ENCODE assay signal across 8 cellular contexts in the genomic region with DNA sequence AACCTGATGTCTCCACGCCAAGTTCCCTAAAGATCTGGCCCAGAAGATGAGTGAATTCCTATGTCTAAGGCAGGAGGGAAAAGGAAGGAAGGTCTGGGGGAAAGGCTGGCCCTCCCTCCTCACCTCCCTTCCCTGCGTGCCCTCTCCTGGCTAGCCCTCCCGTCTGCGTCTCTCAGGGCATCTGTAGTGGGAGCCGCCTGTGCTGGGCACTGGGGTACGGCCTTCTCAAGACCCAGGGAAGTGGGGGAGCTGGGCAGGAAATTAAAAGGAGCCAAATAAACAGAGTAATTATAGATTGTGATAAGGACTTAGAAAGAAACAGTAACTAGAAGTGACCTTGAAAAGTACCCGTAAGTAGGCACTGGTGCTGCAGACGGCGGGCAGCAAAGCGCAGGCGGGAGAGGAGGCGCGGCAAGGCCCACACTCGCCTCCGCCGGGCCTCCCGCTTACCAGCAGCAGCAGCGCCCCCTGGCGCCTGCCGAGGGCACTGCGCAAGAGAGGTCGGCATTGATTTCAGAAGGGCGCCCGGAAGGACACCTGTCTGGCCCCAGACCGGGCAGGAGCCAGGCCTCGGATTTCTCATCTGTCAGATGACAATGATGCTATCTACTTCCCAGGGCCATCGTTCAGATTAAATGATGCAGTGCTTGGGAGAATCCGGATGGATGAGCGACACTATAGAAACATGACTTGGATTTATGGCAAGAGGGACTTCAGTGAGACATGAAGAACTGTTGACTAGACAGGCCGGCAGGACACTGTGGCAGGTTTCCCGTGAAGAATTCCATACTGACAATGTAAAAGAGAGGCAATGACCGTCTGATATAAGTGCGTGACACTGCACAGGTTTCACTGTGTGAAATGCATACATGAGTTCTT. TPM values are rescaled to one million over a fixed set of nuclear protein-coding genes. Genes with fewer than 3 reads are reported as not detected.
A peak's percentile ranks its signal among the peaks of the same experiment; 100 is the strongest.
DNase-seq lines count a peak whose midpoint lies in the region; ATAC-seq and TF ChIP-seq lines count a peak whose summit lies in the region.

No MANE protein-coding gene starts in this region.

- no peaks in the 10 kb centered on the region for H3K27me3 ChIP-seq in SK-N-SH (ENCODE audit: insufficient read depth)
- H3K27me3 ChIP-seq in Peyer's patch: no peaks in the 10 kb centered on the region

- H3K36me3 Mint-ChIP-seq in activated T-helper 17 cell treated with anti-CD3 and anti-CD28 coated beads, Interleukin-2, amount 50 U/mL, for 72 hours (ENCODE audit: low read depth): no peaks in the 10 kb centered on the region

- TF ChIP-seq POLR2A in Peyer's patch (IDR thresholded peaks at IDR 0.05): no peak

- H4K20me1 ChIP-seq in SK-N-SH (ENCODE audit: insufficient read depth): no peaks in the 10 kb centered on the region

- H3K27ac Mint-ChIP-seq in activated T-helper 17 cell treated with anti-CD3 and anti-CD28 coated beads, Interleukin-2, amount 50 U/mL, for 72 hours: no peak overlapping the region

- 81% methylated on average over 32 of the region's 33 CpGs for WGBS in SK-N-SH (ENCODE audit: low lambda C conversion rate)

- no peak for TF ChIP-seq RAD21 in SK-N-SH (IDR thresholded peaks at IDR 0.05; ENCODE audit: low read length)

- H3K9me3 ChIP-seq in SK-N-SH (no peaks in the 10 kb centered on the region), Peyer's patch (no peaks in the 10 kb centered on the region)

- no peak overlapping the region for H3K9ac ChIP-seq in SK-N-SH

- no peaks in the 10 kb centered on the region for H3K9me2 ChIP-seq in SK-N-SH

- H3K4me2 ChIP-seq in SK-N-SH: no peak overlapping the region

- DNase-seq in SK-N-SH (peak; percentile 46), Peyer's patch (peak; percentile 81 to 89 (median 81)), Right ventricle myocardium superior (peak; percentile 86), retinal pigment epithelial cell (ENCODE audit: low read depth) (no peak), NCI-H1105 treated with DMSO at 0.1 percent for 48 hours (lab: John Stamatoyannopoulos, UW) (no peak)

- H2AFZ ChIP-seq in SK-N-SH (ENCODE audit: low read depth): no peak overlapping the region

- intact Hi-C loops in Right ventricle myocardium superior (cut with DNase I): no loop called here

- POLR2A ChIA-PET in SK-N-SH (lab: Yijun Ruan, JAX): no interaction called here

- H3K4me3 ChIP-seq in SK-N-SH (ENCODE audit: low read depth in 2 of 2, low read length in 1 of 2): peak overlapping the region in 1 of 2 experiments; percentile 21; a peak in 1 of 4 replicates
- no peak overlapping the region for H3K4me3 ChIP-seq in Peyer's patch
- H3K4me3 ChIP-seq in retinal pigment epithelial cell (ENCODE audit: low read length): no peak overlapping the region

- no peaks in the 10 kb centered on the region for H3K9me3 Mint-ChIP-seq in activated T-helper 17 cell treated with anti-CD3 and anti-CD28 coated beads, Interleukin-2, amount 50 U/mL, for 72 hours

- H3K4me3 Mint-ChIP-seq in activated T-helper 17 cell treated with anti-CD3 and anti-CD28 coated beads, Interleukin-2, amount 50 U/mL, for 72 hours: peak overlapping the region; percentile 21

- H3F3A ChIP-seq in SK-N-SH (replicated peaks; ENCODE audit: insufficient read depth): peaks cover 17% of the 10 kb centered on the region

- H3K36me3 ChIP-seq in SK-N-SH (replicated peaks in 1 of 2; ENCODE audit: control insufficient read depth in 1 of 2, insufficient read depth in 2 of 2, low read length in 1 of 2): no peaks in the 10 kb centered on the region
- H3K36me3 ChIP-seq in Peyer's patch: no peaks in the 10 kb centered on the region

- peaks cover 5% of the 10 kb centered on the region for H3K4me1 Mint-ChIP-seq in activated T-helper 17 cell treated with anti-CD3 and anti-CD28 coated beads, Interleukin-2, amount 50 U/mL, for 72 hours

- CTCF ChIA-PET in SK-N-SH (lab: Yijun Ruan, JAX): interaction anchor here (0.5 to 1.6 kb wide), 6 partner anchors 10 to 862 kb away, joined by 3 to 5 read pairs (median 3); no protein-coding TSS in a partner anchor

- peaks cover 0 to 15% of the 10 kb centered on the region in 2 experiments; a peak in 3 of 4 replicates for H3K4me1 ChIP-seq in SK-N-SH (ENCODE audit: control insufficient read depth in 1 of 2, insufficient read depth in 2 of 2, low read depth in 1 of 2, low read length in 1 of 2)
- peaks cover 0 to 5% (median 0%) of the 10 kb centered on the region in 4 donors for H3K4me1 ChIP-seq in Peyer's patch

- no peaks in the 10 kb centered on the region for H3K27me3 Mint-ChIP-seq in activated T-helper 17 cell treated with anti-CD3 and anti-CD28 coated beads, Interleukin-2, amount 50 U/mL, for 72 hours

- ATAC-seq in SK-N-SH treated with all-trans-retinoic acid at 6 μM for 48 hours: no peak
- ATAC-seq in HG03060 (IDR thresholded peaks at IDR 0.05; ENCODE audit: low read depth, unreplicated experiment): peak; percentile 70
- ATAC-seq in activated T-helper 17 cell treated with anti-CD3 and anti-CD28 coated beads, Interleukin-2, amount 50 U/mL, for 72 hours (replicated peaks): peak; percentile 95
- peak; percentile 93 for ATAC-seq in Right ventricle myocardium superior (ENCODE audit: poor library complexity)

- H3K79me2 ChIP-seq in SK-N-SH (ENCODE audit: insufficient read depth): no peaks in the 10 kb centered on the region

- H3K27ac ChIP-seq in SK-N-SH (ENCODE audit: low read depth in 2 of 2, low read length in 1 of 2): no peak overlapping the region
- no peak overlapping the region for H3K27ac ChIP-seq in Peyer's patch

- TF ChIP-seq CTCF in SK-N-SH (IDR thresholded peaks at IDR 0.05): peak; percentile 55
- TF ChIP-seq CTCF in Peyer's patch (IDR thresholded peaks at IDR 0.05): peak; percentile 60 to 90 (median 82)
- peak; percentile 94 for TF ChIP-seq CTCF in retinal pigment epithelial cell (conservative IDR thresholded peaks at IDR 0.05; ENCODE audit: low read depth, low read length)

- no peak for TF ChIP-seq EP300 in SK-N-SH (IDR thresholded peaks at IDR 0.05; ENCODE audit: borderline replicate concordance in 1 of 2, low read depth in 1 of 2, low read length in 1 of 2)

TF ChIP-seq in SK-N-SH, 30 proteins besides CTCF, POLR2A, EP300 and RAD21:
- TF ChIP-seq GABPA (IDR thresholded peaks at IDR 0.05; ENCODE audit: low read depth) (no peak), FOXJ3 (CRISPR knock-in tag; IDR thresholded peaks at IDR 0.05) (no peak), CHD2 (IDR thresholded peaks at IDR 0.05; ENCODE audit: low read length, partially characterized antibody) (no peak)
- TF ChIP-seq, protein P1, sequence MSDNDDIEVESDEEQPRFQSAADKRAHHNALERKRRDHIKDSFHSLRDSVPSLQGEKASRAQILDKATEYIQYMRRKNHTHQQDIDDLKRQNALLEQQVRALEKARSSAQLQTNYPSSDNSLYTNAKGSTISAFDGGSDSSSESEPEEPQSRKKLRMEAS (IDR thresholded peaks at IDR 0.05; ENCODE audit: low read depth): no peak
- TF ChIP-seq, protein P2, sequence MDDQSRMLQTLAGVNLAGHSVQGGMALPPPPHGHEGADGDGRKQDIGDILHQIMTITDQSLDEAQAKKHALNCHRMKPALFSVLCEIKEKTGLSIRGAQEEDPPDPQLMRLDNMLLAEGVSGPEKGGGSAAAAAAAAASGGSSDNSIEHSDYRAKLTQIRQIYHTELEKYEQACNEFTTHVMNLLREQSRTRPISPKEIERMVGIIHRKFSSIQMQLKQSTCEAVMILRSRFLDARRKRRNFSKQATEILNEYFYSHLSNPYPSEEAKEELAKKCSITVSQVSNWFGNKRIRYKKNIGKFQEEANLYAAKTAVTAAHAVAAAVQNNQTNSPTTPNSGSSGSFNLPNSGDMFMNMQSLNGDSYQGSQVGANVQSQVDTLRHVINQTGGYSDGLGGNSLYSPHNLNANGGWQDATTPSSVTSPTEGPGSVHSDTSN (IDR thresholded peaks at IDR 0.05): no peak

TF ChIP-seq in SK-N-SH treated with all-trans-retinoic acid at 6 μM for 48 hours, 23 proteins besides CTCF, POLR2A, EP300 and RAD21 (continues in another document):
- no peak for TF ChIP-seq ISL1 (CRISPR knock-in tag; IDR thresholded peaks at IDR 0.05)
- TF ChIP-seq, protein P3, sequence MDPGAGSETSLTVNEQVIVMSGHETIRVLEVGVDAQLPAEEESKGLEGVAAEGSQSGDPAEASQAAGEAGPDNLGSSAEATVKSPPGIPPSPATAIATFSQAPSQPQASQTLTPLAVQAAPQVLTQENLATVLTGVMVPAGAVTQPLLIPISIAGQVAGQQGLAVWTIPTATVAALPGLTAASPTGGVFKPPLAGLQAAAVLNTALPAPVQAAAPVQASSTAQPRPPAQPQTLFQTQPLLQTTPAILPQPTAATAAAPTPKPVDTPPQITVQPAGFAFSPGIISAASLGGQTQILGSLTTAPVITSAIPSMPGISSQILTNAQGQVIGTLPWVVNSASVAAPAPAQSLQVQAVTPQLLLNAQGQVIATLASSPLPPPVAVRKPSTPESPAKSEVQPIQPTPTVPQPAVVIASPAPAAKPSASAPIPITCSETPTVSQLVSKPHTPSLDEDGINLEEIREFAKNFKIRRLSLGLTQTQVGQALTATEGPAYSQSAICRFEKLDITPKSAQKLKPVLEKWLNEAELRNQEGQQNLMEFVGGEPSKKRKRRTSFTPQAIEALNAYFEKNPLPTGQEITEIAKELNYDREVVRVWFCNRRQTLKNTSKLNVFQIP (CRISPR knock-in tag; IDR thresholded peaks at IDR 0.05; ENCODE audit: borderline replicate concordance, low read depth): no peak
- TF ChIP-seq ZNF565 (CRISPR knock-in tag; conservative IDR thresholded peaks at IDR 0.05; ENCODE audit: low read depth): no peak
- TF ChIP-seq ARNTL (CRISPR knock-in tag; IDR thresholded peaks at IDR 0.05; ENCODE audit: borderline replicate concordance, low read depth): no peak
- no peak for TF ChIP-seq ZNF70 (CRISPR knock-in tag; IDR thresholded peaks at IDR 0.05)

RNA-seq across cellular contexts. Expression of a gene that starts 7.3 kb away (rescaled TPM):
- 0.03 TPM in 1 of 2 replicates, not detected in the other for polyA plus RNA-seq in SK-N-SH (2012; rRNA removed)
- polyA plus RNA-seq in SK-N-SH (2012; cell fraction: cytosol; rRNA removed): under 0.01 and 0.01 TPM in 2 replicates
- polyA plus RNA-seq in SK-N-SH (2012; cell fraction: nucleus; rRNA removed): 0.21 TPM in 1 of 2 replicates, not detected in the other
- total RNA-seq in Peyer's patch: not detected
- total RNA-seq in activated T-helper 17 cell treated with anti-CD3 and anti-CD28 coated beads, Interleukin-2, amount 50 U/mL, for 72 hours: not detected
- not detected for total RNA-seq in Right ventricle myocardium superior

RNA-seq across cellular contexts. Expression of a gene that starts 31.4 kb away (rescaled TPM):
- polyA plus RNA-seq in SK-N-SH (2012; rRNA removed): 0.03 TPM in 1 of 2 replicates, not detected in the other
- polyA plus RNA-seq in SK-N-SH (2012; cell fraction: cytosol; rRNA removed): not detected in 2 replicates
- 0.01 TPM in 1 of 2 replicates, not detected in the other for polyA plus RNA-seq in SK-N-SH (2012; cell fraction: nucleus; rRNA removed)
- total RNA-seq in Peyer's patch (1 to 10 TPM in 1 of 4 donors, not detected in 3; 1.6 TPM), Right ventricle myocardium superior (4.4 TPM)
- not detected for total RNA-seq in activated T-helper 17 cell treated with anti-CD3 and anti-CD28 coated beads, Interleukin-2, amount 50 U/mL, for 72 hours

Comparison
In these comparisons a context has a peak if more than half of its experiments do, and no peak if none do; other contexts are left out.
1. DNase-seq: peak in SK-N-SH (single experiment), Peyer's patch (3 of 3) and Right ventricle myocardium superior (single experiment); none in retinal pigment epithelial cell (single experiment) and NCI-H1105 treated with DMSO at 0.1 percent for 48 hours (single experiment).
2. Peak in every context shown above with its lines, with median percentiles within 50 percentile points of each other: CTCF ChIP-seq.